Comparison of ENCODE assay signal across 13 cellular contexts in the genomic region with DNA sequence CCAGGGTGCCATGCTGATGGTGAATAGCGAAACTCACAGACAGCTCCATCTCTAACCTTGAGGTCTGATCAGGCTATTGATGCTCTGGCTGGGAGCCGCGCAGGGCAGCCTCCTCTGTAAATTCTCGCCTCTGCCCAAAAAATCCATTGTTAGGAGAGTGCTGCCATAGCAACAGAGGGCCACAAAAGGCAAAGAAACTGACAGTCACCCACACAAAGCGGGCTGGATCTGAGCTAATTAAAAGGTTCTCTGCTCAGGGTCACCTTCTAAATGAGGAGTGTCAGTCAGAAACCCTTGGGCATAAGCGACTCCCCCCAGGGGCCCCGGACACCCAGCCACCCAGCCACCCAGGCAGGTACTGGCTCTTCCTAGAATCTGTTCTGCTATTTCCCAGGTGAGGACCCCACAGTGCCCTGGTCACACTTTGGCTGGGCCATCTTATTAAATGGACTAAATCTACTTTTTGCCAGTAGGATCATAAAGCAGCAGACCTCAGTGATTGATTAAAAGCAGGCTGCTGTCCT.
DNase-seq lines count a peak whose midpoint lies in the region; ATAC-seq and TF ChIP-seq lines count a peak whose summit lies in the region.
"Had no signal": no experiment of that assay in that cellular context is flagged by ENCODE, and none has a peak within 500 bp of the region (broad histone marks: within the 10 kb centered on the region; RNA-seq: fewer than 3 reads in every experiment).

No MANE protein-coding gene starts in this region.

- H3K27ac Mint-ChIP-seq in GM23338: no peak overlapping the region
- H3K27ac Mint-ChIP-seq in neural crest cell (ENCODE audit: unreplicated experiment): no peak overlapping the region

- H3K36me3 Mint-ChIP-seq in GM23338 (ENCODE audit: low read depth) (no peaks in the 10 kb centered on the region), neural crest cell (ENCODE audit: low read depth) (no peaks in the 10 kb centered on the region)
- H3K36me3 Mint-ChIP-seq: CD8-positive, alpha-beta memory T cell had no signal

- no peaks in the 10 kb centered on the region for H4K20me1 ChIP-seq in GM23338 (replicated peaks; ENCODE audit: insufficient read depth)
- H4K20me1 ChIP-seq: BLaER1 had no signal

- H3K9me3 Mint-ChIP-seq in GM23338: peaks cover 4% of the 10 kb centered on the region; the same call in 1 of the 3 replicates
- H3K9me3 Mint-ChIP-seq in neural crest cell: no peaks in the 10 kb centered on the region

- ATAC-seq in GM23338 (no peak), left colon (no peak), GM21447 (IDR thresholded peaks at IDR 0.05; ENCODE audit: unreplicated experiment) (no peak)
- ATAC-seq: HCT116 had no signal

- H3K79me2 ChIP-seq in GM23338 (replicated peaks; ENCODE audit: insufficient read depth): no peaks in the 10 kb centered on the region

- no peak overlapping the region for H3K4me2 ChIP-seq in GM23338
- H3K4me2 ChIP-seq: BLaER1 had no signal

- H3K27me3 Mint-ChIP-seq in GM23338 (ENCODE audit: insufficient read depth, low read depth, poor library complexity): no peaks in the 10 kb centered on the region
- peaks cover 88% of the 10 kb centered on the region for H3K27me3 Mint-ChIP-seq in neural crest cell (ENCODE audit: low read depth)

- intact Hi-C loops in left colon (cut with DNase I, micrococcal nuclease): no loop called here

- no peaks in the 10 kb centered on the region for H3K27me3 ChIP-seq in GM23338 (ENCODE audit: insufficient read depth)
- H3K27me3 ChIP-seq: BLaER1 had no signal

- no peaks in the 10 kb centered on the region for H3K36me3 ChIP-seq in GM23338 (ENCODE audit: insufficient read depth)
- H3K36me3 ChIP-seq: BLaER1 had no signal

- H3F3A ChIP-seq in GM23338 (replicated peaks; ENCODE audit: low read depth): no peaks in the 10 kb centered on the region

- 0 out of 2 replicates have a peak, but pooled peaks cover 3% of the 10 kb centered on the region for H3K9me2 ChIP-seq in GM23338 (ENCODE audit: insufficient read depth)

- no peaks in the 10 kb centered on the region for H3K4me1 ChIP-seq in GM23338 (ENCODE audit: insufficient read depth)
- H3K4me1 ChIP-seq: BLaER1, Caco-2 had no signal

- no peak overlapping the region for H2AFZ ChIP-seq in GM23338

- CTCF ChIA-PET in GM10248 (lab: Yijun Ruan, JAX): no interaction called here

- H3K27ac ChIP-seq in GM23338 (ENCODE audit: low read depth): no peak overlapping the region
- H3K27ac ChIP-seq: BLaER1 had no signal

- peaks cover 4% of the 10 kb centered on the region; the same call in 2 of the 3 replicates for H3K4me1 Mint-ChIP-seq in GM23338
- peaks cover 18% of the 10 kb centered on the region for H3K4me1 Mint-ChIP-seq in neural crest cell
- H3K4me1 Mint-ChIP-seq: CD8-positive, alpha-beta memory T cell had no signal

- H3K4me3 ChIP-seq in GM23338: no peak overlapping the region
- H3K4me3 ChIP-seq: BLaER1 had no signal

- DNase-seq in GM23338 (ENCODE audit: low spot score) (peak; percentile 2), NCI-H748 treated with DMSO at 0.1 percent for 48 hours (lab: John Stamatoyannopoulos, UW) (peak; percentile 48), neural crest cell (ENCODE audit: low read depth, low spot score) (peak; percentile 21), retina (peak; percentile 20), GM10248 (ENCODE audit: extremely low spot score) (no peak), left colon (no peak)
- DNase-seq: Caco-2; CD8-positive, alpha-beta memory T cell; DND-41; GDM1 had no signal

- POLR2A ChIA-PET in GM10248 (lab: Yijun Ruan, JAX): no interaction called here

- H3K4me3 Mint-ChIP-seq in GM23338 (no peak overlapping the region), neural crest cell (no peak overlapping the region)
- H3K4me3 Mint-ChIP-seq: CD8-positive, alpha-beta memory T cell had no signal

- TF ChIP-seq CTCF in GM23338 (conservative IDR thresholded peaks at IDR 0.05; ENCODE audit: low read depth in 2 of 2) (no peak), neural crest cell (conservative IDR thresholded peaks at IDR 0.05) (no peak), GM10248 (IDR thresholded peaks at IDR 0.05; ENCODE audit: control extremely low read depth, extremely low read depth, low read depth, missing control alignments) (no peak)

TF ChIP-seq in GM23338, 12 proteins besides CTCF, POLR2A, EP300 and RAD21 (continues in another document):
- no peak for TF ChIP-seq POLR2AphosphoS5 (IDR thresholded peaks at IDR 0.05; ENCODE audit: low read depth)
- TF ChIP-seq JUNB (IDR thresholded peaks at IDR 0.05; ENCODE audit: unreplicated experiment): no peak
- TF ChIP-seq, protein P1, sequence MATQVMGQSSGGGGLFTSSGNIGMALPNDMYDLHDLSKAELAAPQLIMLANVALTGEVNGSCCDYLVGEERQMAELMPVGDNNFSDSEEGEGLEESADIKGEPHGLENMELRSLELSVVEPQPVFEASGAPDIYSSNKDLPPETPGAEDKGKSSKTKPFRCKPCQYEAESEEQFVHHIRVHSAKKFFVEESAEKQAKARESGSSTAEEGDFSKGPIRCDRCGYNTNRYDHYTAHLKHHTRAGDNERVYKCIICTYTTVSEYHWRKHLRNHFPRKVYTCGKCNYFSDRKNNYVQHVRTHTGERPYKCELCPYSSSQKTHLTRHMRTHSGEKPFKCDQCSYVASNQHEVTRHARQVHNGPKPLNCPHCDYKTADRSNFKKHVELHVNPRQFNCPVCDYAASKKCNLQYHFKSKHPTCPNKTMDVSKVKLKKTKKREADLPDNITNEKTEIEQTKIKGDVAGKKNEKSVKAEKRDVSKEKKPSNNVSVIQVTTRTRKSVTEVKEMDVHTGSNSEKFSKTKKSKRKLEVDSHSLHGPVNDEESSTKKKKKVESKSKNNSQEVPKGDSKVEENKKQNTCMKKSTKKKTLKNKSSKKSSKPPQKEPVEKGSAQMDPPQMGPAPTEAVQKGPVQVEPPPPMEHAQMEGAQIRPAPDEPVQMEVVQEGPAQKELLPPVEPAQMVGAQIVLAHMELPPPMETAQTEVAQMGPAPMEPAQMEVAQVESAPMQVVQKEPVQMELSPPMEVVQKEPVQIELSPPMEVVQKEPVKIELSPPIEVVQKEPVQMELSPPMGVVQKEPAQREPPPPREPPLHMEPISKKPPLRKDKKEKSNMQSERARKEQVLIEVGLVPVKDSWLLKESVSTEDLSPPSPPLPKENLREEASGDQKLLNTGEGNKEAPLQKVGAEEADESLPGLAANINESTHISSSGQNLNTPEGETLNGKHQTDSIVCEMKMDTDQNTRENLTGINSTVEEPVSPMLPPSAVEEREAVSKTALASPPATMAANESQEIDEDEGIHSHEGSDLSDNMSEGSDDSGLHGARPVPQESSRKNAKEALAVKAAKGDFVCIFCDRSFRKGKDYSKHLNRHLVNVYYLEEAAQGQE (IDR thresholded peaks at IDR 0.05; ENCODE audit: unreplicated experiment): no peak
- no peak for TF ChIP-seq EZH2phosphoT487 (IDR thresholded peaks at IDR 0.05; ENCODE audit: unreplicated experiment)
- no peak for TF ChIP-seq STAT1 (IDR thresholded peaks at IDR 0.05; ENCODE audit: unreplicated experiment)
- TF ChIP-seq, protein P2, sequence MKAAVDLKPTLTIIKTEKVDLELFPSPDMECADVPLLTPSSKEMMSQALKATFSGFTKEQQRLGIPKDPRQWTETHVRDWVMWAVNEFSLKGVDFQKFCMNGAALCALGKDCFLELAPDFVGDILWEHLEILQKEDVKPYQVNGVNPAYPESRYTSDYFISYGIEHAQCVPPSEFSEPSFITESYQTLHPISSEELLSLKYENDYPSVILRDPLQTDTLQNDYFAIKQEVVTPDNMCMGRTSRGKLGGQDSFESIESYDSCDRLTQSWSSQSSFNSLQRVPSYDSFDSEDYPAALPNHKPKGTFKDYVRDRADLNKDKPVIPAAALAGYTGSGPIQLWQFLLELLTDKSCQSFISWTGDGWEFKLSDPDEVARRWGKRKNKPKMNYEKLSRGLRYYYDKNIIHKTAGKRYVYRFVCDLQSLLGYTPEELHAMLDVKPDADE (IDR thresholded peaks at IDR 0.05): no peak
- no peak for TF ChIP-seq ZNF114 (CRISPR knock-in tag; IDR thresholded peaks at IDR 0.05)
- TF ChIP-seq ZNF331 (CRISPR knock-in tag; IDR thresholded peaks at IDR 0.05; ENCODE audit: low read depth): no peak
- no peak for TF ChIP-seq CREB1 (CRISPR knock-in tag; IDR thresholded peaks at IDR 0.05; ENCODE audit: low read depth)
- TF ChIP-seq NANOG (IDR thresholded peaks at IDR 0.05; ENCODE audit: borderline replicate concordance): no peak

Comparison
In these comparisons a context has a peak if more than half of its experiments do, and no peak if none do; other contexts are left out.
1. DNase-seq: peak in GM23338 (single experiment), NCI-H748 treated with DMSO at 0.1 percent for 48 hours (single experiment), neural crest cell (single experiment) and retina (single experiment); none in GM10248 (single experiment) and left colon (0 of 2).